ENCODE assay signal across 13 cellular contexts in genomic region chr16:49697631-49698030, GRCh38.
"Had no signal": no experiment of that assay in that cellular context is flagged by ENCODE, and none has a peak within 500 bp of the region (broad histone marks: within the 10 kb centered on the region; RNA-seq: fewer than 3 reads in every experiment).

No MANE protein-coding gene starts in this region.

- H3K9me3 ChIP-seq: pancreas, stomach, thoracic aorta, uterus had no signal

- ATAC-seq: activated CD4-positive, CD25-positive, alpha-beta regulatory T cell treated with anti-CD3 and anti-CD28 coated beads, Interleukin-2, amount 50 U/mL, for 24 hours; left colon; pancreas had no signal

- H3K36me3 ChIP-seq: pancreas, stomach, thoracic aorta, uterus had no signal

- H3K4me3 Mint-ChIP-seq: activated naive CD4-positive, alpha-beta T cell treated with anti-CD3 and anti-CD28 coated beads, Interleukin-2, amount 10 ng/mL, durations not matched to agents 7 days and 5 days; central memory CD8-positive, alpha-beta T cell; natural killer cell treated with Interleukin-12 subunit alpha and Interleukin-12 subunit beta and Interleukin-15 and Interleukin-18, amount 100 ng/mL, for 72 hours had no signal

- H3K9me3 Mint-ChIP-seq: activated naive CD4-positive, alpha-beta T cell treated with anti-CD3 and anti-CD28 coated beads, Interleukin-2, amount 10 ng/mL, durations not matched to agents 7 days and 5 days; activated T-helper 2 cell treated with anti-CD3 and anti-CD28 coated beads, Interferon-gamma antibody, Interleukin-2, Interleukin-4, amounts not matched to agents 10 μg/mL and 5 μg/mL and 100 μg/mL, durations not matched to agents 14 hours and 24 hours and 36 hours; central memory CD8-positive, alpha-beta T cell; natural killer cell treated with Interleukin-12 subunit alpha and Interleukin-12 subunit beta and Interleukin-15 and Interleukin-18, amount 100 ng/mL, for 72 hours had no signal

- H3K4me1 ChIP-seq: pancreas had no signal

- H3K27me3 ChIP-seq: pancreas, uterus had no signal

- H3K4me3 ChIP-seq: pancreas, stomach, uterus had no signal

- H3K4me1 Mint-ChIP-seq: activated naive CD4-positive, alpha-beta T cell treated with anti-CD3 and anti-CD28 coated beads, Interleukin-2, amount 10 ng/mL, durations not matched to agents 7 days and 5 days; central memory CD8-positive, alpha-beta T cell had no signal

- H3K36me3 Mint-ChIP-seq: activated naive CD4-positive, alpha-beta T cell treated with anti-CD3 and anti-CD28 coated beads, Interleukin-2, amount 10 ng/mL, durations not matched to agents 7 days and 5 days; natural killer cell treated with Interleukin-12 subunit alpha and Interleukin-12 subunit beta and Interleukin-15 and Interleukin-18, amount 100 ng/mL, for 72 hours had no signal

- H3K27ac Mint-ChIP-seq: activated naive CD4-positive, alpha-beta T cell treated with anti-CD3 and anti-CD28 coated beads, Interleukin-2, amount 10 ng/mL, durations not matched to agents 7 days and 5 days; activated T-helper 2 cell treated with anti-CD3 and anti-CD28 coated beads, Interferon-gamma antibody, Interleukin-2, Interleukin-4, amounts not matched to agents 10 μg/mL and 5 μg/mL and 100 μg/mL, durations not matched to agents 14 hours and 24 hours and 36 hours; natural killer cell treated with Interleukin-12 subunit alpha and Interleukin-12 subunit beta and Interleukin-15 and Interleukin-18, amount 100 ng/mL, for 72 hours had no signal

- DNase-seq: activated naive CD4-positive, alpha-beta T cell treated with anti-CD3 and anti-CD28 coated beads, Interleukin-2, amount 10 ng/mL, durations not matched to agents 7 days and 5 days; cortex of kidney; effector memory CD4-positive, alpha-beta T cell; left colon; pancreas; stimulated activated CD4-positive, alpha-beta T cell treated with anti-CD3 and anti-CD28 coated beads, Interleukin-4, amount 100 ng/mL, for 1 hour; stomach had no signal

- H3K27ac ChIP-seq: pancreas had no signal
